Comparison of ENCODE assay signal across 8 cellular contexts in the genomic region with DNA sequence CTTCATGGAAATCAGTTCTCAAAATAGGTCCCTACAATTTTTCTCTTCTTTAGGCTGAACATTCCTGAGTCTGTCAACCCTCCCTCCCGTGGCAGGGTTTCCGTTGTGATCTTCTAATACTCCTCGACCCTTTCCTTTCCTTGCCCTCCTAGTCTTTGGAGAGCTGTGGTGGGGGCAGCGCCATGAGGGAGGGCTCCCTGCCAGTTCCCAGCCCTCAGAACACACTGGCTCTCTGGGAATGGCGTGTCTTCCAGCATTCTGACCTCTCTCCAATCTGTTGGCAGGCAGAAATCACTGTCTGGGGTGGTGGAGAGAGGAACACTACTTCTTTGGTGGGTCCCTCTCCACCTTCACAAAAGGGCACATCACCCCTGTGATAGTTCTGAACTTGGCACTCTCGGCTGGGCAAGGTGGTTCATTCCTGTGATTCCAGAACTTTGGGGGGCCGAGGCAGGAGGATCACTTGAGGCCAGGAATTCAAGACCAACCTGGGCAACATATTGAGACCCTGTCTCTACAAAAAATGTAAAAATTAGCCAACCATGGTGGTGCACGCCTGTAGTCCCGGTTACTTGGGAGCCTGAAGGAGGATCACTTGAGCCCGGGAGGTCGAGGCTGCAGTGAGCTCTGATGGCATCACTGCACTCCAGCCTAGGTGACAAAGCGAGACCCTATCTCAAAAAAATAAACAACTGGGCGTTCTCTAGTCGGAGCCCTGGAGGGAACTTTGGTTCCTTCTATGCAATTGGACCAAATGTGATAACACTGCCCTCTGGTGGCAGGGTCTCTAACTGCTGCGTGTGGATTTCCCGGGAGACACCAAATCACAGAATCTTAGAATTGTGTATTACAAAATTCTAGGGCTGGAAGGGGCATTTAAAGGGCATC. TPM values are rescaled to one million over a fixed set of nuclear protein-coding genes. Genes with fewer than 3 reads are reported as not detected.
DNase-seq lines count a peak whose midpoint lies in the region; ATAC-seq, FAIRE-seq and TF ChIP-seq lines count a peak whose summit lies in the region.

No MANE protein-coding gene starts in this region.

- no peak overlapping the region for H3K27ac ChIP-seq in HepG2 (ENCODE audit: extremely low read length, insufficient read depth, low read length)

- no TSS peak for BruUV-seq in HepG2 (replicated peaks; lab: Mats Ljungman, UMichigan)

- peak; percentile 82 for TF ChIP-seq RAD21 in HepG2 (CRISPR knock-in tag; IDR thresholded peaks at IDR 0.05)

- FAIRE-seq in A204.1 (lab: Jason Lieb, UNC), result peak; percentile 54
- FAIRE-seq in HepG2 (lab: Jason Lieb, UNC), result peak; percentile 87

- H3K4me1 ChIP-seq in HepG2 (ENCODE audit: insufficient read depth, low read length), result peaks cover 13% of the 10 kb centered on the region

- POLR2A ChIA-PET in HepG2 (lab: Yijun Ruan, JAX), result no interaction called here

- TF ChIP-seq POLR2A in HepG2 (IDR thresholded peaks at IDR 0.05; ENCODE audit: insufficient read depth in 1 of 2, low read depth in 2 of 2, low read length in 2 of 2), result no peak

- TF ChIP-seq EP300 in HepG2 (IDR thresholded peaks at IDR 0.05; ENCODE audit: low read depth in 2 of 2, low read length in 2 of 2) (no peak), HepG2 (CRISPR knock-in tag; IDR thresholded peaks at IDR 0.05; ENCODE audit: borderline replicate concordance) (no peak)

- intact Hi-C loops in HepG2 (cut with micrococcal nuclease; ENCODE audit: unreplicated experiment), result loop anchor here (1.0 to 5.0 kb wide), 3 partner anchors 38 to 272 kb away; a partner anchor contains a TSS

- peak overlapping the region; percentile 64 for H2AFZ ChIP-seq in HepG2 (ENCODE audit: low read length)

- DNase-seq in NCI-H2107 (lab: John Stamatoyannopoulos, UW), result peak; percentile 47
- DNase-seq in activated CD4-positive, alpha-beta T cell treated with anti-CD3 and anti-CD28 coated beads for 1 hour, result peak; percentile 54
- peak; percentile 59 for DNase-seq in cerebellar cortex (ENCODE audit: low spot score)
- DNase-seq in HepG2 (ENCODE audit: low spot score), result peak; percentile 68
- peak; percentile 45 to 56 (median 47) for DNase-seq in stimulated activated CD4-positive, alpha-beta T cell treated with anti-CD3 and anti-CD28 coated beads, TNF-alpha, amount 100 ng/mL, for 1 hour (ENCODE audit: low read depth in 3 of 3, low spot score in 1 of 3)

- no peaks in the 10 kb centered on the region for H3K79me2 ChIP-seq in HepG2 (ENCODE audit: insufficient read depth, low read length)

- peak; percentile 84 for ATAC-seq in HepG2
- no peak for ATAC-seq in GM19452 (IDR thresholded peaks at IDR 0.05; ENCODE audit: unreplicated experiment)

- in situ Hi-C loops in HepG2 (cut with HindIII; ENCODE audit: extremely low pct_ligation_motif_present, low pct_unique_long_range_greater_than_20kb), result loop anchor here (5.0 kb wide), 1 partner anchor 270 kb away; no protein-coding TSS in a partner anchor

- peak overlapping the region; percentile 27; the same call in 1 of the 2 replicates for H3K9ac ChIP-seq in HepG2 (ENCODE audit: insufficient read depth, low read depth, low read length)

- H3K4me3 ChIP-seq in GM12875 (ENCODE audit: low read depth, low read length), result no peak overlapping the region
- no peak overlapping the region for H3K4me3 ChIP-seq in HepG2 (replicated peaks in 1 of 3; ENCODE audit: insufficient read depth in 1 of 3, low read depth in 2 of 3, low read length in 3 of 3)

- no peaks in the 10 kb centered on the region for H3K27me3 ChIP-seq in HepG2 (ENCODE audit: control insufficient read depth in 1 of 2, insufficient read depth in 2 of 2, low read length in 2 of 2)

- WGBS in HepG2 (ENCODE audit: low lambda C conversion rate), result 32% methylated on average over 14 of the region's 16 CpGs

- H4K20me1 ChIP-seq in HepG2 (ENCODE audit: insufficient read depth, low read length), result no peaks in the 10 kb centered on the region

- H3K9me3 ChIP-seq in HepG2 (ENCODE audit: low read length), result no peaks in the 10 kb centered on the region; the same call in 1 of the 2 replicates

- peak overlapping the region; percentile 36 for H3K4me2 ChIP-seq in HepG2 (ENCODE audit: low read depth, low read length)

- TF ChIP-seq CTCF in GM12875 (IDR thresholded peaks at IDR 0.05; ENCODE audit: borderline replicate concordance, insufficient read depth, low read depth, low read length) (peak; percentile 74), HepG2 (CRISPR knock-in tag; IDR thresholded peaks at IDR 0.05) (peak; percentile 86)

- no peaks in the 10 kb centered on the region for H3K36me3 ChIP-seq in HepG2 (replicated peaks in 1 of 2; ENCODE audit: control insufficient read depth in 1 of 2, insufficient read depth in 2 of 2, low read length in 2 of 2)

- CTCF ChIA-PET in HepG2 (lab: Yijun Ruan, JAX; ENCODE audit: low intra/inter-chr PET ratio, low total read pairs), result interaction anchor here (1.4 to 2.3 kb wide), 2 partner anchors 38 to 272 kb away, joined by 9 to 29 read pairs; no protein-coding TSS in a partner anchor

TF ChIP-seq in HepG2, 621 proteins besides CTCF, POLR2A, EP300 and RAD21 (continues in another document):
- TF ChIP-seq ELF1 (CRISPR knock-in tag; IDR thresholded peaks at IDR 0.05) (0 out of 2 replicates have a peak, but pooled peaks have one; percentile 9), SP1 (IDR thresholded peaks at IDR 0.05) (no peak), SP1 (CRISPR knock-in tag; IDR thresholded peaks at IDR 0.05) (no peak), TOE1 (CRISPR knock-in tag; IDR thresholded peaks at IDR 0.05) (no peak), HDAC6 (IDR thresholded peaks at IDR 0.05; ENCODE audit: low read depth, low read length) (no peak), LCORL (IDR thresholded peaks at IDR 0.05) (no peak), LCORL (CRISPR knock-in tag; IDR thresholded peaks at IDR 0.05) (0 out of 2 replicates have a peak, but pooled peaks have one; percentile 19), DPF2 (CRISPR knock-in tag; IDR thresholded peaks at IDR 0.05; ENCODE audit: borderline replicate concordance, low read depth) (no peak)
- TF ChIP-seq, protein P1, sequence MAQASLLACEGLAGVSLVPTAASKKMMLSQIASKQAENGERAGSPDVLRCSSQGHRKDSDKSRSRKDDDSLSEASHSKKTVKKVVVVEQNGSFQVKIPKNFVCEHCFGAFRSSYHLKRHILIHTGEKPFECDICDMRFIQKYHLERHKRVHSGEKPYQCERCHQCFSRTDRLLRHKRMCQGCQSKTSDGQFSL (CRISPR knock-in tag; IDR thresholded peaks at IDR 0.05), result no peak

RNA-seq across cellular contexts. Expression of a gene that starts 13.1 kb away (rescaled TPM):
- total RNA-seq in HepG2 (2016; rRNA removed; fragmentation: Illumina TruSeq; extraction: Trizol), result 88.5 and 89.7 TPM in 2 replicates
- total RNA-seq in HepG2 (2016; cell fraction: cytosol; rRNA removed; fragmentation: Illumina TruSeq; extraction: Trizol; ENCODE audit: low read depth), result 352 and 381 TPM in 2 replicates
- 88.4 and 99.3 TPM in 2 replicates for total RNA-seq in HepG2 (2016; cell fraction: insoluble cytoplasmic fraction; rRNA removed; fragmentation: Illumina TruSeq; extraction: Trizol)
- total RNA-seq in HepG2 (2016; cell fraction: membrane; rRNA removed; fragmentation: Illumina TruSeq; extraction: Trizol), result 379 and 382 TPM in 2 replicates
- total RNA-seq in HepG2 (2016; cell fraction: nucleus; rRNA removed; fragmentation: Illumina TruSeq; extraction: Trizol), result 36.5 and 43.0 TPM in 2 replicates
- 44.3 and 46.8 TPM in 2 replicates for polyA plus RNA-seq in HepG2 (2011; rRNA removed)
- polyA plus RNA-seq in HepG2 (2011; cell fraction: cytosol; rRNA removed), result 69.4 and 70.9 TPM in 2 replicates
- 27.0 and 30.7 TPM in 2 replicates for polyA plus RNA-seq in HepG2 (2011; cell fraction: nucleus; rRNA removed)
- polyA plus RNA-seq in HepG2 (2012), result 77.3 and 81.6 TPM in 2 replicates
- 628 and 647 TPM in 2 replicates for polyA plus RNA-seq in HepG2 (2016; cell fraction: cytosol; fragmentation: Illumina TruSeq; extraction: Trizol; ENCODE audit: low read depth)
- 133 and 136 TPM in 2 replicates for polyA plus RNA-seq in HepG2 (2016; cell fraction: insoluble cytoplasmic fraction; fragmentation: Illumina TruSeq; extraction: Trizol; ENCODE audit: low read depth)
- polyA plus RNA-seq in HepG2 (2016; cell fraction: membrane; fragmentation: Illumina TruSeq; extraction: Trizol; ENCODE audit: low read depth), result 501 and 566 TPM in 2 replicates
- 71.6 and 84.3 TPM in 2 replicates for polyA plus RNA-seq in HepG2 (2016; cell fraction: nucleus; fragmentation: Illumina TruSeq; extraction: Trizol; ENCODE audit: insufficient read depth, low read depth)
- 89.0 and 132 TPM in 2 replicates for polyA minus RNA-seq in HepG2 (2011; rRNA and poly(A)+ RNA removed; ENCODE audit: low replicate concordance)
- polyA minus RNA-seq in HepG2 (2011; cell fraction: cytosol; rRNA and poly(A)+ RNA removed), result 36.2 and 38.2 TPM in 2 replicates
- 21.1 and 31.1 TPM in 2 replicates for polyA minus RNA-seq in HepG2 (2011; cell fraction: nucleus; rRNA and poly(A)+ RNA removed)

RNA-seq across cellular contexts. Expression of a gene that starts 39.9 kb away (rescaled TPM):
- total RNA-seq in HepG2 (2016; rRNA removed; fragmentation: Illumina TruSeq; extraction: Trizol), result 0.15 and 0.20 TPM in 2 replicates
- not detected in 2 replicates for total RNA-seq in HepG2 (2016; cell fraction: cytosol; rRNA removed; fragmentation: Illumina TruSeq; extraction: Trizol; ENCODE audit: low read depth)
- 0.15 and 0.37 TPM in 2 replicates for total RNA-seq in HepG2 (2016; cell fraction: insoluble cytoplasmic fraction; rRNA removed; fragmentation: Illumina TruSeq; extraction: Trizol)
- total RNA-seq in HepG2 (2016; cell fraction: membrane; rRNA removed; fragmentation: Illumina TruSeq; extraction: Trizol), result 0.15 TPM in 1 of 2 replicates, not detected in the other
- 0.13 TPM in 1 of 2 replicates, not detected in the other for total RNA-seq in HepG2 (2016; cell fraction: nucleus; rRNA removed; fragmentation: Illumina TruSeq; extraction: Trizol)
- polyA plus RNA-seq in HepG2 (2011; rRNA removed), result 0.05 and 0.25 TPM in 2 replicates
- 0.06 and 0.11 TPM in 2 replicates for polyA plus RNA-seq in HepG2 (2011; cell fraction: cytosol; rRNA removed)
- 0.05 and 0.08 TPM in 2 replicates for polyA plus RNA-seq in HepG2 (2011; cell fraction: nucleus; rRNA removed)
- polyA plus RNA-seq in HepG2 (2012), result 0.05 TPM in 1 of 2 replicates, not detected in the other
- 0.11 and 0.15 TPM in 2 replicates for polyA plus RNA-seq in HepG2 (2016; cell fraction: cytosol; fragmentation: Illumina TruSeq; extraction: Trizol; ENCODE audit: low read depth)
- polyA plus RNA-seq in HepG2 (2016; cell fraction: insoluble cytoplasmic fraction; fragmentation: Illumina TruSeq; extraction: Trizol; ENCODE audit: low read depth), result 0.11 and 0.27 TPM in 2 replicates
- polyA plus RNA-seq in HepG2 (2016; cell fraction: membrane; fragmentation: Illumina TruSeq; extraction: Trizol; ENCODE audit: low read depth), result 0.10 TPM in 1 of 2 replicates, not detected in the other
- polyA plus RNA-seq in HepG2 (2016; cell fraction: nucleus; fragmentation: Illumina TruSeq; extraction: Trizol; ENCODE audit: insufficient read depth, low read depth), result not detected in 2 replicates
- polyA minus RNA-seq in HepG2 (2011; rRNA and poly(A)+ RNA removed; ENCODE audit: low replicate concordance), result not detected in 2 replicates
- not detected in 2 replicates for polyA minus RNA-seq in HepG2 (2011; cell fraction: cytosol; rRNA and poly(A)+ RNA removed)
- not detected in 2 replicates for polyA minus RNA-seq in HepG2 (2011; cell fraction: nucleus; rRNA and poly(A)+ RNA removed)
